Comparison of ENCODE assay signal across 9 cellular contexts in the genomic region with DNA sequence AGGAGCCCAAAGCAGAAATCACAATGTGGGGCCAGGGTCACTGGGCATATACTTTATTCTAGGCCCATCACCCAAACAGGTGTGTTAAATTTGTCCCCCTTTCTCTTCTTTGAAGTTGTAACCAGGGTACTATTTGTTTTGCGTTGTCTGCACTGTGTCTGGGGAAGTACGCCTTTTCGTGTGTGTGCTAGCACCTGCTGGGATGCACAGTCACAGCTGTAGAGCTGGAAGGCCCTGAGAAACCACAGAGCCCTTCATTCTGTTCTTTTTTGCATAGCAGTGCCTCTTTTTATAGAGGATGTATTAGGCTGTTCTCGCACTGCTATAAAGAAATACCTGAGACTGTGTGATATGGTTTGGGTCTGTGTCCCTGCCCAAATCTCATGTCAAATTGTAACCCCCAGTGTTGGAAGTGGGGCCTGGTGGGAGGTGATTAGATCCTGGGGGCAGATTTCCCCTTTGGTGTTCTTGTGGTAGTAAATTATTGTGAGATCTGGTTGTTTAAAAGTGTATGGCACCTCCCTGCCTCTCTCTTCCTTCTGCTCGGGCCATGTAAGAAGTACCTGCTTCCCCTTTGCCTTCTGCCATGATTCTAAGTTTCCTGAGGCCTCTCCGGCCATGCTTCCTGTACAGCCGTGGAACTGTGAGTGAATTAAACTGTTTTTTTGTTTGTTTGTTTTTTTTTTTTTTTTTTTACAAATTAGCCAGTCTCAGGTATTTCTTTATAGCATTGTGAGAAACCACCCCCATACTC. TPM values are rescaled to one million over a fixed set of nuclear protein-coding genes. Genes with fewer than 3 reads are reported as not detected.
DNase-seq lines count a peak whose midpoint lies in the region; ATAC-seq and TF ChIP-seq lines count a peak whose summit lies in the region.
"Had no signal": no experiment of that assay in that cellular context is flagged by ENCODE, and none has a peak within 500 bp of the region (broad histone marks: within the 10 kb centered on the region; RNA-seq: fewer than 3 reads in every experiment).

No MANE protein-coding gene starts in this region.

- no peak overlapping the region for H4K8ac ChIP-seq in neuronal stem cell (ENCODE audit: low read depth, low read length)

- H3K9me2 ChIP-seq in SU-DHL-6 (replicated peaks; ENCODE audit: insufficient read depth, low read length), result no peaks in the 10 kb centered on the region

- H3K27me3 Mint-ChIP-seq in CD4-positive, alpha-beta T cell, result no peaks in the 10 kb centered on the region

- intact Hi-C loops in CD4-positive, alpha-beta T cell (cut with DNase I, micrococcal nuclease), result no loop called here

- no peak overlapping the region for H2BK120ac ChIP-seq in neuronal stem cell (ENCODE audit: low read depth, low read length)

- no peaks in the 10 kb centered on the region; the same call in 1 of the 2 replicates for H3K79me2 ChIP-seq in SU-DHL-6 (ENCODE audit: insufficient read depth, low read length)

- no peak overlapping the region for H2BK5ac ChIP-seq in neuronal stem cell (ENCODE audit: low read length)

- no CpG with 5 or more reads among the region's 7 CpGs for WGBS in neuronal stem cell (ENCODE audit: extremely low coverage in 2 of 2, insufficient read length in 2 of 2, insufficient replicate concordance in 1 of 2), 2 donors

- peak; percentile 55 for ATAC-seq in CD4-positive, alpha-beta T cell (ENCODE audit: poor library complexity)
- peak; percentile 94 for ATAC-seq in GM19025 (IDR thresholded peaks at IDR 0.05; ENCODE audit: low read depth, unreplicated experiment)
- peak; percentile 97 for ATAC-seq in HG02938 (IDR thresholded peaks at IDR 0.05; ENCODE audit: unreplicated experiment)

- no peaks in the 10 kb centered on the region for H3K9me3 Mint-ChIP-seq in CD4-positive, alpha-beta T cell

- H3K4me1 Mint-ChIP-seq in CD4-positive, alpha-beta T cell (ENCODE audit: low read depth), result peaks cover 13% of the 10 kb centered on the region

- no peaks in the 10 kb centered on the region for H4K20me1 ChIP-seq in SU-DHL-6 (ENCODE audit: low read depth, low read length)

- no peak for DNase-seq in CD4-positive, alpha-beta T cell
- DNase-seq in DMS114 treated with DMSO at 0.1 percent for 48 hours (lab: John Stamatoyannopoulos, UW; ENCODE audit: unreplicated experiment) (no peak), 8988T (no peak), RWPE1 (ENCODE audit: low spot score) (no peak), neuronal stem cell (ENCODE audit: low spot score) (no peak)

- H3K23ac ChIP-seq in neuronal stem cell (ENCODE audit: low read depth, low read length, poor library complexity), result no peak overlapping the region

- no peaks in the 10 kb centered on the region for H3K27me3 ChIP-seq in CD4-positive, alpha-beta T cell (ENCODE audit: control insufficient read depth, insufficient read depth, low read length)
- H3K27me3 ChIP-seq in SU-DHL-6 (ENCODE audit: low read length) (no peaks in the 10 kb centered on the region), neuronal stem cell (ENCODE audit: control insufficient read depth in 3 of 3, insufficient read depth in 3 of 3, low read depth in 1 of 3, low read length in 3 of 3) (no peaks in the 10 kb centered on the region)
- H3K27me3 ChIP-seq: BLaER1 treated with 17β-estradiol and CSF1 and Interleukin-3, amounts not matched to agents 10 nM and 100 nM had no signal

- POLR2A ChIA-PET in CD4-positive, alpha-beta T cell (lab: Charles Lee), result no interaction called here
- POLR2A ChIA-PET in RWPE1 (lab: Yijun Ruan, JAX; ENCODE audit: low non-redundant PET), result no interaction called here

- H3K4me2 ChIP-seq in SU-DHL-6 (ENCODE audit: low read depth, low read length, poor library complexity, severe bottlenecking), result peak overlapping the region; percentile 77
- no peak overlapping the region for H3K4me2 ChIP-seq in neuronal stem cell (ENCODE audit: insufficient read depth, low read length, poor library complexity, severe bottlenecking)
- H3K4me2 ChIP-seq: BLaER1 treated with 17β-estradiol and CSF1 and Interleukin-3, amounts not matched to agents 10 nM and 100 nM had no signal

- H3K79me1 ChIP-seq in neuronal stem cell (ENCODE audit: low read depth, low read length), result no peaks in the 10 kb centered on the region

- H2AFZ ChIP-seq in SU-DHL-6 (ENCODE audit: low read depth, low read length, severe bottlenecking) (no peak overlapping the region), neuronal stem cell (ENCODE audit: low read length) (no peak overlapping the region)

- no peak overlapping the region for H3K4me3 Mint-ChIP-seq in CD4-positive, alpha-beta T cell

- H3K9ac ChIP-seq in SU-DHL-6 (ENCODE audit: low read length), result peak overlapping the region; percentile 54
- no peak overlapping the region for H3K9ac ChIP-seq in neuronal stem cell (ENCODE audit: low read depth, low read length, poor library complexity)
- H3K9ac ChIP-seq: BLaER1 treated with 17β-estradiol and CSF1 and Interleukin-3, amounts not matched to agents 10 nM and 100 nM had no signal

- H3K4me1 ChIP-seq in neuronal stem cell (ENCODE audit: control insufficient read depth in 2 of 2, insufficient read depth in 1 of 2, low read depth in 1 of 2, low read length in 2 of 2), result peaks cover 2 to 3% of the 10 kb centered on the region in 2 donors
- H3K4me1 ChIP-seq: BLaER1 treated with 17β-estradiol and CSF1 and Interleukin-3, amounts not matched to agents 10 nM and 100 nM had no signal

- no peak overlapping the region for H2BK12ac ChIP-seq in neuronal stem cell (ENCODE audit: low read length)

- CTCF ChIA-PET in CD4-positive, alpha-beta T cell (lab: Charles Lee), result no interaction called here
- CTCF ChIA-PET in RWPE1 (lab: Yijun Ruan, JAX), result no interaction called here

- peaks cover 70% of the 10 kb centered on the region for H3F3A ChIP-seq in SU-DHL-6 (ENCODE audit: insufficient read depth)

- H2BK15ac ChIP-seq in neuronal stem cell (ENCODE audit: low read length), result no peak overlapping the region

- no peak overlapping the region for H4K91ac ChIP-seq in neuronal stem cell (ENCODE audit: low read depth, low read length, poor library complexity)

- H3K27ac ChIP-seq in CD4-positive, alpha-beta T cell (ENCODE audit: low read depth, low read length), result no peak overlapping the region
- H3K27ac ChIP-seq in SU-DHL-6 (ENCODE audit: low read depth, low read length), result peak overlapping the region; percentile 99
- H3K27ac ChIP-seq in RWPE1, result no peak overlapping the region
- H3K27ac ChIP-seq in neuronal stem cell (replicated peaks; ENCODE audit: low read length), result no peak overlapping the region
- H3K27ac ChIP-seq: BLaER1 treated with 17β-estradiol and CSF1 and Interleukin-3, amounts not matched to agents 10 nM and 100 nM had no signal

- H3K14ac ChIP-seq in neuronal stem cell (ENCODE audit: low read length), result no peak overlapping the region

- no peaks in the 10 kb centered on the region for H3K9me3 ChIP-seq in CD4-positive, alpha-beta T cell (ENCODE audit: control insufficient read depth, low read length)
- H3K9me3 ChIP-seq in SU-DHL-6 (ENCODE audit: insufficient read depth, low read length) (peaks cover 14% of the 10 kb centered on the region; the same call in 1 of the 2 replicates), neuronal stem cell (replicated peaks in 1 of 2; ENCODE audit: control insufficient read depth in 2 of 2, insufficient read depth in 1 of 2, low read depth in 1 of 2, low read length in 2 of 2) (no peaks in the 10 kb centered on the region)
- H3K9me3 ChIP-seq: BLaER1 treated with 17β-estradiol and CSF1 and Interleukin-3, amounts not matched to agents 10 nM and 100 nM had no signal

- H3K36me3 Mint-ChIP-seq in CD4-positive, alpha-beta T cell (ENCODE audit: low read depth), result peaks cover 58% of the 10 kb centered on the region

- TF ChIP-seq CTCF in CD4-positive, alpha-beta T cell (IDR thresholded peaks at IDR 0.05), result no peak
- TF ChIP-seq CTCF in SU-DHL-6 (IDR thresholded peaks at IDR 0.05; ENCODE audit: insufficient read depth, low read length, poor library complexity, severe bottlenecking) (no peak), RWPE1 (conservative IDR thresholded peaks at IDR 0.05; ENCODE audit: low read depth) (no peak)

- H3K36me3 ChIP-seq in SU-DHL-6 (ENCODE audit: low read length), result peaks cover 27% of the 10 kb centered on the region
- H3K36me3 ChIP-seq in neuronal stem cell (replicated peaks in 1 of 2; ENCODE audit: control insufficient read depth in 2 of 2, insufficient read depth in 2 of 2, low read length in 2 of 2), result peaks cover 2 to 34% of the 10 kb centered on the region in 2 donors

- H2AK5ac ChIP-seq in neuronal stem cell (ENCODE audit: low read depth, low read length), result no peak overlapping the region

- H3K4ac ChIP-seq in neuronal stem cell (ENCODE audit: low read length), result no peak overlapping the region

- H3K18ac ChIP-seq in neuronal stem cell (ENCODE audit: low read length), result no peak overlapping the region

- H3K4me3 ChIP-seq in SU-DHL-6 (ENCODE audit: insufficient read depth, low read length, poor library complexity, severe bottlenecking) (peak overlapping the region; percentile 20), neuronal stem cell (ENCODE audit: low read length in 2 of 2) (no peak overlapping the region)
- H3K4me3 ChIP-seq: BLaER1 treated with 17β-estradiol and CSF1 and Interleukin-3, amounts not matched to agents 10 nM and 100 nM had no signal

- H3K27ac Mint-ChIP-seq in CD4-positive, alpha-beta T cell, result peak overlapping the region; percentile 47

RNA-seq across cellular contexts. Expression of gene SEC61B, which starts 14.0 kb away (rescaled TPM):
- total RNA-seq in CD4-positive, alpha-beta T cell, result 10 to 100 TPM; 83.4 to 84.2 TPM
- polyA plus RNA-seq in neuronal stem cell (2013, experiment 1 of 2), result 363 TPM
- polyA plus RNA-seq in neuronal stem cell (2013, experiment 2 of 2), result 364 TPM

RNA-seq across cellular contexts. Expression of gene ALG2, which starts 14.3 kb away (rescaled TPM):
- total RNA-seq in CD4-positive, alpha-beta T cell, result 10 to 100 TPM; 18.1 to 19.9 TPM
- polyA plus RNA-seq in neuronal stem cell (2013, experiment 1 of 2), result 18.1 TPM
- 17.7 TPM for polyA plus RNA-seq in neuronal stem cell (2013, experiment 2 of 2)
